Comparison of ENCODE assay signal across 21 cellular contexts in genomic region chr2:40367032-40367431, GRCh38.
DNase-seq lines count a peak whose midpoint lies in the region; ATAC-seq, FAIRE-seq and TF ChIP-seq lines count a peak whose summit lies in the region.
"Had no signal": no experiment of that assay in that cellular context is flagged by ENCODE, and none has a peak within 500 bp of the region (broad histone marks: within the 10 kb centered on the region; RNA-seq: fewer than 3 reads in every experiment).

No MANE protein-coding gene starts in this region.

- no peaks in the 10 kb centered on the region for H3K36me3 Mint-ChIP-seq in osteocyte (ENCODE audit: unreplicated experiment)
- H3K36me3 Mint-ChIP-seq: CD4-positive, CD25-positive, alpha-beta regulatory T cell had no signal

- ATAC-seq in HG03439 (IDR thresholded peaks at IDR 0.05; ENCODE audit: unreplicated experiment) (no peak), HG02623 (IDR thresholded peaks at IDR 0.05; ENCODE audit: unreplicated experiment) (no peak)
- ATAC-seq: HCT116, HepG2 had no signal

- H3K36me3 ChIP-seq in WERI-Rb-1, result no peaks in the 10 kb centered on the region
- H3K36me3 ChIP-seq: SJCRH30 had no signal

- H3K4me3 ChIP-seq in WERI-Rb-1 (ENCODE audit: low read depth, low read length), result no peak overlapping the region
- H3K4me3 ChIP-seq: SJCRH30 had no signal

- peak; percentile 43 for FAIRE-seq in H54 (lab: Jason Lieb, UNC)
- FAIRE-seq: HepG2 had no signal

- H3K27ac ChIP-seq in WERI-Rb-1, result peak overlapping the region; percentile 65
- H3K27ac ChIP-seq: KMS-11, RWPE1, SJCRH30 had no signal

- TF ChIP-seq CTCF in WERI-Rb-1 (IDR thresholded peaks at IDR 0.05; ENCODE audit: low read depth, low read length) (peak; percentile 5; the same call in 1 of the 2 replicates), osteocyte (IDR thresholded peaks at IDR 0.05) (no peak)

- no peak for TF ChIP-seq POLR2A in H54 (IDR thresholded peaks at IDR 0.05; ENCODE audit: low read depth, low read length)

- no peak for DNase-seq in H54 (ENCODE audit: insufficient read length, low spot score)
- peak; percentile 20 for DNase-seq in LHCN-M2 (ENCODE audit: low read depth)
- DNase-seq in WERI-Rb-1, result peak; percentile 68
- DNase-seq in osteocyte (ENCODE audit: extremely low spot score, unreplicated experiment), result no peak
- no peak for DNase-seq in AML-193 (lab: John Stamatoyannopoulos, UW)
- DNase-seq: Caco-2; CD4-positive, CD25-positive, alpha-beta regulatory T cell; DMS79; NCI-H1092; NCI-H146; NCI-H2227 treated with DMSO at 0.1 percent for 48 hours; NCI-H526; SJCRH30; SW 1271 had no signal

- H3K4me1 Mint-ChIP-seq in osteocyte (ENCODE audit: unreplicated experiment), result peaks cover 37% of the 10 kb centered on the region
- H3K4me1 Mint-ChIP-seq: CD4-positive, CD25-positive, alpha-beta regulatory T cell had no signal

- H3K9me3 Mint-ChIP-seq in osteocyte (ENCODE audit: unreplicated experiment), result no peaks in the 10 kb centered on the region

- no peaks in the 10 kb centered on the region for H3K27me3 Mint-ChIP-seq in osteocyte (ENCODE audit: unreplicated experiment)
- H3K27me3 Mint-ChIP-seq: B cell; CD4-positive, CD25-positive, alpha-beta regulatory T cell had no signal

- H3K27ac Mint-ChIP-seq in osteocyte (ENCODE audit: unreplicated experiment), result peak overlapping the region; percentile 20
- H3K27ac Mint-ChIP-seq: B cell; CD4-positive, CD25-positive, alpha-beta regulatory T cell had no signal

- H3K9me3 ChIP-seq in WERI-Rb-1 (ENCODE audit: severe bottlenecking), result no peaks in the 10 kb centered on the region
- H3K9me3 ChIP-seq: Caco-2, SJCRH30 had no signal

- no peaks in the 10 kb centered on the region for H3K27me3 ChIP-seq in WERI-Rb-1 (ENCODE audit: insufficient read depth, low read depth, severe bottlenecking)
- H3K27me3 ChIP-seq: SJCRH30 had no signal

- H3K4me3 Mint-ChIP-seq in osteocyte (ENCODE audit: unreplicated experiment), result no peak overlapping the region
- H3K4me3 Mint-ChIP-seq: B cell; CD4-positive, CD25-positive, alpha-beta regulatory T cell had no signal

Comparison
In these comparisons a context has a peak if more than half of its experiments do, and no peak if none do; other contexts are left out.
1. DNase-seq: peak in LHCN-M2 (single experiment) and WERI-Rb-1 (single experiment); none in H54 (single experiment), osteocyte (single experiment) and AML-193 (0 of 2).